In genomic region chr10:71085689-71086438, GRCh38 we compare ENCODE assay signal across 18 cellular contexts.
DNase-seq lines count a peak whose midpoint lies in the region; ATAC-seq and TF ChIP-seq lines count a peak whose summit lies in the region.
"Had no signal": no experiment of that assay in that cellular context is flagged by ENCODE, and none has a peak within 500 bp of the region (broad histone marks: within the 10 kb centered on the region; RNA-seq: fewer than 3 reads in every experiment).

No MANE protein-coding gene starts in this region.

- DNase-seq in activated CD8-positive, alpha-beta T cell treated with anti-CD3 and anti-CD28 coated beads, Interleukin-2, amount 10 ng/mL, durations not matched to agents 7 days and 5 days = peak; percentile 16
- no peak for DNase-seq in activated CD8-positive, alpha-beta T cell treated with anti-CD3 and anti-CD28 coated beads for 36 hours
- DNase-seq in NCI-H146 (lab: John Stamatoyannopoulos, UW) (peak; percentile 96), esophagus muscularis mucosa (ENCODE audit: extremely low spot score) (peak; percentile 81), ovary (no peak), MCF 10A (ENCODE audit: unreplicated experiment) (no peak), NCI-H1092 treated with DMSO at 0.1 percent for 48 hours (lab: John Stamatoyannopoulos, UW) (no peak)
- DNase-seq in stimulated activated CD8-positive, alpha-beta memory T cell treated with anti-CD3 and anti-CD28 coated beads, Interleukin-4, amount 100 ng/mL, for 48 hours = peak; percentile 6
- DNase-seq: amygdala; Calu3; dermis blood vessel endothelial cell; IMR-90; NCI-H1048; NCI-H510A; nucleus accumbens; SIG-M5; stimulated activated CD4-positive, alpha-beta T cell treated with anti-CD3 and anti-CD28 coated beads, Interleukin-12 subunit alpha, Interleukin-12 subunit beta, amount 100 ng/mL, for 4 hours had no signal

- H3K4me1 ChIP-seq in esophagus muscularis mucosa (no peaks in the 10 kb centered on the region), ovary (ENCODE audit: insufficient read depth) (no peaks in the 10 kb centered on the region)

- no peak for ATAC-seq in activated CD8-positive, alpha-beta T cell treated with anti-CD3 and anti-CD28 coated beads, Interleukin-2, amount 10 ng/mL, durations not matched to agents 7 days and 5 days
- ATAC-seq in activated CD8-positive, alpha-beta T cell treated with anti-CD3 and anti-CD28 coated beads for 36 hours = no peak

- no peak overlapping the region for H3K27ac Mint-ChIP-seq in activated CD8-positive, alpha-beta T cell treated with anti-CD3 and anti-CD28 coated beads, Interleukin-2, amount 10 ng/mL, durations not matched to agents 7 days and 5 days
- H3K27ac Mint-ChIP-seq in activated CD8-positive, alpha-beta T cell treated with anti-CD3 and anti-CD28 coated beads for 36 hours = no peak overlapping the region
- no peak overlapping the region for H3K27ac Mint-ChIP-seq in MCF 10A (ENCODE audit: low read depth, unreplicated experiment)
- H3K27ac Mint-ChIP-seq: memory B cell had no signal

- BruUV-seq in MCF 10A (replicated peaks; lab: Mats Ljungman, UMichigan) = no TSS peak

- 73% methylated on average over 18 of the region's 18 CpGs for WGBS in esophagus muscularis mucosa
- 58 to 62% (median 60%) methylated on average over 18 of the region's 18 CpGs for WGBS in ovary, 3 donors

- H3K9me3 ChIP-seq in esophagus muscularis mucosa = no peaks in the 10 kb centered on the region
- H3K9me3 ChIP-seq in ovary = no peaks in the 10 kb centered on the region

- POLR2A ChIA-PET in activated CD8-positive, alpha-beta T cell treated with anti-CD3 and anti-CD28 coated beads, Interleukin-2, amount 10 ng/mL, durations not matched to agents 7 days and 5 days (lab: Charles Lee) = no interaction called here
- POLR2A ChIA-PET in activated CD8-positive, alpha-beta T cell treated with anti-CD3 and anti-CD28 coated beads for 36 hours (lab: Charles Lee) = no interaction called here
- POLR2A ChIA-PET in MCF 10A (lab: Yijun Ruan, JAX) = no interaction called here

- no peak overlapping the region for H3K4me3 Mint-ChIP-seq in activated CD8-positive, alpha-beta T cell treated with anti-CD3 and anti-CD28 coated beads, Interleukin-2, amount 10 ng/mL, durations not matched to agents 7 days and 5 days
- no peak overlapping the region for H3K4me3 Mint-ChIP-seq in activated CD8-positive, alpha-beta T cell treated with anti-CD3 and anti-CD28 coated beads for 36 hours
- no peak overlapping the region for H3K4me3 Mint-ChIP-seq in MCF 10A (ENCODE audit: unreplicated experiment)
- H3K4me3 Mint-ChIP-seq: memory B cell had no signal

- H3K36me3 Mint-ChIP-seq in activated CD8-positive, alpha-beta T cell treated with anti-CD3 and anti-CD28 coated beads, Interleukin-2, amount 10 ng/mL, durations not matched to agents 7 days and 5 days (ENCODE audit: low read depth) = no peaks in the 10 kb centered on the region
- H3K36me3 Mint-ChIP-seq in activated CD8-positive, alpha-beta T cell treated with anti-CD3 and anti-CD28 coated beads for 36 hours (ENCODE audit: low read depth) = no peaks in the 10 kb centered on the region
- no peaks in the 10 kb centered on the region for H3K36me3 Mint-ChIP-seq in MCF 10A (ENCODE audit: insufficient read depth, unreplicated experiment)
- H3K36me3 Mint-ChIP-seq: memory B cell had no signal

- TF ChIP-seq EP300 in esophagus muscularis mucosa (IDR thresholded peaks at IDR 0.05) (no peak), ovary (IDR thresholded peaks at IDR 0.05) (no peak)

- H3K36me3 ChIP-seq in esophagus muscularis mucosa (no peaks in the 10 kb centered on the region), ovary (no peaks in the 10 kb centered on the region)

- TF ChIP-seq CTCF in activated CD8-positive, alpha-beta T cell treated with anti-CD3 and anti-CD28 coated beads for 36 hours (IDR thresholded peaks at IDR 0.05) = no peak
- no peak for TF ChIP-seq CTCF in esophagus muscularis mucosa (IDR thresholded peaks at IDR 0.05)
- TF ChIP-seq CTCF in ovary (IDR thresholded peaks at IDR 0.05) = no peak
- TF ChIP-seq CTCF in MCF 10A (IDR thresholded peaks at IDR 0.05; ENCODE audit: unreplicated experiment) = no peak

- no peaks in the 10 kb centered on the region for H3K27me3 Mint-ChIP-seq in activated CD8-positive, alpha-beta T cell treated with anti-CD3 and anti-CD28 coated beads, Interleukin-2, amount 10 ng/mL, durations not matched to agents 7 days and 5 days (ENCODE audit: low read depth)
- H3K27me3 Mint-ChIP-seq in activated CD8-positive, alpha-beta T cell treated with anti-CD3 and anti-CD28 coated beads for 36 hours = peaks cover 8% of the 10 kb centered on the region
- H3K27me3 Mint-ChIP-seq in MCF 10A (ENCODE audit: insufficient read depth, unreplicated experiment) = peaks cover 30% of the 10 kb centered on the region

- H3K9me3 Mint-ChIP-seq in activated CD8-positive, alpha-beta T cell treated with anti-CD3 and anti-CD28 coated beads, Interleukin-2, amount 10 ng/mL, durations not matched to agents 7 days and 5 days (ENCODE audit: insufficient read depth) = no peaks in the 10 kb centered on the region
- no peaks in the 10 kb centered on the region for H3K9me3 Mint-ChIP-seq in activated CD8-positive, alpha-beta T cell treated with anti-CD3 and anti-CD28 coated beads for 36 hours
- no peaks in the 10 kb centered on the region for H3K9me3 Mint-ChIP-seq in MCF 10A (ENCODE audit: unreplicated experiment)
- H3K9me3 Mint-ChIP-seq: memory B cell had no signal

- no peaks in the 10 kb centered on the region for H3K4me1 Mint-ChIP-seq in activated CD8-positive, alpha-beta T cell treated with anti-CD3 and anti-CD28 coated beads, Interleukin-2, amount 10 ng/mL, durations not matched to agents 7 days and 5 days (ENCODE audit: low read depth)
- H3K4me1 Mint-ChIP-seq in activated CD8-positive, alpha-beta T cell treated with anti-CD3 and anti-CD28 coated beads for 36 hours (ENCODE audit: low read depth) = no peaks in the 10 kb centered on the region
- H3K4me1 Mint-ChIP-seq in MCF 10A (ENCODE audit: insufficient read depth, unreplicated experiment) = no peaks in the 10 kb centered on the region
- H3K4me1 Mint-ChIP-seq: memory B cell had no signal

- intact Hi-C loops in activated CD8-positive, alpha-beta T cell treated with anti-CD3 and anti-CD28 coated beads for 36 hours (cut with micrococcal nuclease) = no loop called here
- intact Hi-C loops in esophagus muscularis mucosa (cut with DNase I) (no loop called here), ovary (cut with DNase I) (no loop called here), MCF 10A (cut with micrococcal nuclease) (no loop called here)

- H3K27me3 ChIP-seq in esophagus muscularis mucosa (peaks cover 0 to 10% (median 0%) of the 10 kb centered on the region in 4 donors), ovary (no peaks in the 10 kb centered on the region)

- TF ChIP-seq POLR2A in esophagus muscularis mucosa (IDR thresholded peaks at IDR 0.05; ENCODE audit: low read depth) (no peak), ovary (IDR thresholded peaks at IDR 0.05) (no peak)

- no peak overlapping the region for H3K4me3 ChIP-seq in esophagus muscularis mucosa
- no peak overlapping the region for H3K4me3 ChIP-seq in ovary

- H3K27ac ChIP-seq in esophagus muscularis mucosa (replicated peaks in 1 of 4) = no peak overlapping the region
- H3K27ac ChIP-seq in ovary = no peak overlapping the region

- CTCF ChIA-PET in activated CD8-positive, alpha-beta T cell treated with anti-CD3 and anti-CD28 coated beads, Interleukin-2, amount 10 ng/mL, durations not matched to agents 7 days and 5 days (lab: Charles Lee) = no interaction called here
- CTCF ChIA-PET in activated CD8-positive, alpha-beta T cell treated with anti-CD3 and anti-CD28 coated beads for 36 hours (lab: Charles Lee) = no interaction called here
- CTCF ChIA-PET in MCF 10A (lab: Yijun Ruan, JAX) = no interaction called here

Comparison
In these comparisons a context has a peak if more than half of its experiments do, and no peak if none do; other contexts are left out.
1. DNase-seq: peak in activated CD8-positive, alpha-beta T cell treated with anti-CD3 and anti-CD28 coated beads, Interleukin-2, amount 10 ng/mL, durations not matched to agents 7 days and 5 days (single experiment), NCI-H146 (single experiment), esophagus muscularis mucosa (single experiment) and stimulated activated CD8-positive, alpha-beta memory T cell treated with anti-CD3 and anti-CD28 coated beads, Interleukin-4, amount 100 ng/mL, for 48 hours (single experiment); none in activated CD8-positive, alpha-beta T cell treated with anti-CD3 and anti-CD28 coated beads for 36 hours (single experiment), ovary (0 of 5), MCF 10A (single experiment) and NCI-H1092 treated with DMSO at 0.1 percent for 48 hours (single experiment).